In the genomic region with DNA sequence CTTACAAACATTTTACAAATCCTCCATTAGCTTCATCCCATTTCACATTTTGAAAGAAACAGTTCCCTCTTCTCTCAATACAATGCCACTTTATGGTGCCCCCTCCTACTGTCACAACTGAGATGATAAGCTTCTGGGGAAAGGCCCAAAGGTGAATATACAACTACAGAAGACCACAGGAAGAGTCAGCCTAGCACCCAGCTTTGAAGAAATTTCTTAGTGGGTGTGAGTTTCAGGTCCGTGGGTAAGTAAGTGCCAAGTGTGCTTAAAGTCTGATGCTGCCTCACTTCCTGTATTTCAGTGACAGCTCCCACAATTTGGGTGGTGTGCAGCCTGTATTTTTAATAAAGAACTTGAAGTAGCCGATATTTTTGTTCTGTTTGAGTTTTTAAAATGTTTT, we compare ENCODE assay signal across 8 cellular contexts.
A peak's percentile ranks its signal among the peaks of the same experiment; 100 is the strongest.
DNase-seq lines count a peak whose midpoint lies in the region; ATAC-seq and TF ChIP-seq lines count a peak whose summit lies in the region.

No MANE protein-coding gene starts in this region.

- ATAC-seq in GM19023 (IDR thresholded peaks at IDR 0.05; ENCODE audit: unreplicated experiment), result peak; percentile 75
- ATAC-seq in HG03571 (IDR thresholded peaks at IDR 0.05; ENCODE audit: unreplicated experiment), result peak; percentile 81

- no peak for TF ChIP-seq CTCF in osteoblast (IDR thresholded peaks at IDR 0.05; ENCODE audit: extremely low read depth, low read depth, low read length)

- WGBS in GM23248 (ENCODE audit: low coverage in 1 of 2, low lambda C conversion rate in 2 of 2, missing lambda C conversion rate in 2 of 2), 2 experiments, result 66 to 69% methylated on average over 2 of the region's 2 CpGs

- H3K79me2 ChIP-seq in GM23248 (ENCODE audit: insufficient read depth), result 0 out of 2 replicates have a peak, but pooled peaks cover 5% of the 10 kb centered on the region
- H3K79me2 ChIP-seq in osteoblast (ENCODE audit: insufficient read depth, low read length), result peaks cover 27% of the 10 kb centered on the region

- 0 out of 2 replicates have a peak overlapping the region, but pooled peaks have one; percentile 7 for H3K27ac ChIP-seq in GM23248
- H3K27ac ChIP-seq in osteoblast (ENCODE audit: low read depth, low read length), result no peak overlapping the region

- H3K9ac ChIP-seq in GM23248, result no peak overlapping the region

- no peaks in the 10 kb centered on the region for H3K36me3 ChIP-seq in GM23248 (ENCODE audit: low read depth)
- no peaks in the 10 kb centered on the region for H3K36me3 ChIP-seq in osteoblast (ENCODE audit: insufficient read depth, low read length)

- no peaks in the 10 kb centered on the region for H3K27me3 ChIP-seq in GM23248 (replicated peaks; ENCODE audit: insufficient read depth)
- H3K27me3 ChIP-seq in osteoblast (ENCODE audit: insufficient read depth, low read length), result no peaks in the 10 kb centered on the region

- DNase-seq in GM23248 (no peak), osteoblast (ENCODE audit: insufficient read length, low spot score, missing footprints) (no peak), NCI-H82 (lab: John Stamatoyannopoulos, UW) (no peak), 8988T (no peak), A172 (ENCODE audit: low spot score) (no peak)
- no peak for DNase-seq in activated CD8-positive, alpha-beta memory T cell treated with anti-CD3 and anti-CD28 coated beads for 24 hours

- H2AFZ ChIP-seq in GM23248 (peak overlapping the region; percentile 14; the same call in 1 of the 2 replicates), osteoblast (ENCODE audit: low read length) (peak overlapping the region; percentile 39)

- peaks cover 26% of the 10 kb centered on the region for H3F3A ChIP-seq in GM23248 (ENCODE audit: insufficient read depth)

- no peaks in the 10 kb centered on the region for H4K20me1 ChIP-seq in GM23248 (ENCODE audit: insufficient read depth)
- H4K20me1 ChIP-seq in osteoblast (ENCODE audit: insufficient read depth, low read length), result no peaks in the 10 kb centered on the region

- no peaks in the 10 kb centered on the region for H3K9me3 ChIP-seq in GM23248 (ENCODE audit: low read depth)
- no peaks in the 10 kb centered on the region for H3K9me3 ChIP-seq in osteoblast (ENCODE audit: low read depth, low read length)

- H3K9me2 ChIP-seq in GM23248 (ENCODE audit: insufficient read depth), result no peaks in the 10 kb centered on the region

- in situ Hi-C loops in GM23248 (cut with MboI), result no loop called here

- H3K4me3 ChIP-seq in GM23248 (no peak overlapping the region), osteoblast (ENCODE audit: insufficient read depth, low read length) (no peak overlapping the region)

- H3K4me1 ChIP-seq in GM23248 (ENCODE audit: insufficient read depth) (peaks cover 49% of the 10 kb centered on the region), osteoblast (ENCODE audit: insufficient read depth, low read length) (peaks cover 38% of the 10 kb centered on the region)

- no peak overlapping the region for H3K4me2 ChIP-seq in GM23248 (ENCODE audit: unreplicated experiment)
- no peak overlapping the region for H3K4me2 ChIP-seq in osteoblast (ENCODE audit: insufficient read depth, low read length)
